In the genomic region with DNA sequence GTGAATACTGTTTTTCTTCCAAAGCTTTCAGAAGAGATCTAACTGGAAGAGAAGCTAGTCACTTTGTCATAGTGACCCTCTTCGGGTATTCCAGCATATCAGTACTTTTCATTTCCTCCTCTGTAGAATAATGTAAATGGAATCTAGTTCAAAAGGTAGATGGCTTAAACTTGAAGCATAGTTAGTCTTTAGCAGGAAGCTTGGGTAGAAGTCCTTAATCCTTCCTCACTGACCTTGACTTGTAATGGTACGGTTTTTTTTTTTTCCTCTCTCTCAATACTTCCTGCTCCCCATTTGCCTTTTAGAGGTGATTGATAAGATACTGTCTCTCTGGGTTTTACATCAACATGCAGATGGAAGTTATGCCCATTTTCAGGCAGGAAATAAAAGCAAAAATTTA, we compare ENCODE assay signal across 9 cellular contexts. TPM values are rescaled to one million over a fixed set of nuclear protein-coding genes. Genes with fewer than 3 reads are reported as not detected.
DNase-seq lines count a peak whose midpoint lies in the region; ATAC-seq and TF ChIP-seq lines count a peak whose summit lies in the region.
"Had no signal": no experiment of that assay in that cellular context is flagged by ENCODE, and none has a peak within 500 bp of the region (broad histone marks: within the 10 kb centered on the region; RNA-seq: fewer than 3 reads in every experiment).

No MANE protein-coding gene starts in this region.

- no peak for ATAC-seq in gastrocnemius medialis

- intact Hi-C loops in esophagus muscularis mucosa (cut with DNase I) = loop anchor here (5.0 kb wide), 1 partner anchor 139 kb away; the partner anchor contains the start of gene ATG14
- intact Hi-C loops in gastrocnemius medialis (cut with DNase I; ENCODE audit: low total_unique reads) = loop anchor here (1.0 to 10.0 kb wide), 5 partner anchors 29 to 578 kb away; partner anchors contain the start of gene ATG14

- WGBS in GM23248 (ENCODE audit: low coverage in 1 of 2, low lambda C conversion rate in 2 of 2, missing lambda C conversion rate in 2 of 2), 2 experiments = 98 to 99% methylated on average over 2 of the region's 2 CpGs
- WGBS in esophagus muscularis mucosa = 68% methylated on average over 2 of the region's 2 CpGs

- peak overlapping the region; percentile 87 for H3K4me2 ChIP-seq in GM23248 (ENCODE audit: unreplicated experiment)

- no peak overlapping the region for H3K27ac ChIP-seq in GM23248
- no peak overlapping the region for H3K27ac ChIP-seq in SJCRH30
- H3K27ac ChIP-seq in esophagus muscularis mucosa (replicated peaks in 1 of 4) = peak overlapping the region in 1 of 4 donors; percentile 93
- H3K27ac ChIP-seq in gastrocnemius medialis = peak overlapping the region; percentile 95 to 99 (median 98)

- TF ChIP-seq POLR2A in esophagus muscularis mucosa (IDR thresholded peaks at IDR 0.05; ENCODE audit: low read depth) (no peak), gastrocnemius medialis (IDR thresholded peaks at IDR 0.05) (no peak)

- TF ChIP-seq EP300 in esophagus muscularis mucosa (IDR thresholded peaks at IDR 0.05) = no peak

- H3K4me1 ChIP-seq in GM23248 (ENCODE audit: insufficient read depth) (peaks cover 23% of the 10 kb centered on the region), SJCRH30 (peaks cover 23% of the 10 kb centered on the region), esophagus muscularis mucosa (peaks cover 45 to 51% (median 50%) of the 10 kb centered on the region in 4 donors), gastrocnemius medialis (peaks cover 41 to 43% of the 10 kb centered on the region in 2 donors)

- TF ChIP-seq CTCF in esophagus muscularis mucosa (IDR thresholded peaks at IDR 0.05) (no peak), gastrocnemius medialis (IDR thresholded peaks at IDR 0.05 in 4 of 5, conservative IDR thresholded peaks at IDR 0.05 in 1 of 5) (no peak)

- H3K27me3 ChIP-seq in GM23248 (replicated peaks; ENCODE audit: insufficient read depth) (no peaks in the 10 kb centered on the region), SJCRH30 (no peaks in the 10 kb centered on the region), esophagus muscularis mucosa (no peaks in the 10 kb centered on the region), gastrocnemius medialis (no peaks in the 10 kb centered on the region)

- no peak for DNase-seq in GM23248
- no peak for DNase-seq in SJCRH30
- DNase-seq in esophagus muscularis mucosa (ENCODE audit: extremely low spot score) = no peak
- DNase-seq in gastrocnemius medialis = no peak
- DNase-seq in iPS-NIHi7 (ENCODE audit: extremely low spot score) = no peak
- DNase-seq in NCI-H2081 treated with DMSO at 0.1 percent for 48 hours (lab: John Stamatoyannopoulos, UW) = no peak
- no peak for DNase-seq in stimulated activated naive CD4-positive, alpha-beta T cell (lab: John Stamatoyannopoulos, UW)
- DNase-seq in stimulated activated CD4-positive, alpha-beta T cell treated with anti-CD3 and anti-CD28 coated beads, Interleukin-4, amount 100 ng/mL, for 24 hours = no peak
- DNase-seq: NCI-H1048 had no signal

- H3K36me3 ChIP-seq in GM23248 (ENCODE audit: low read depth) = no peaks in the 10 kb centered on the region
- H3K36me3 ChIP-seq in SJCRH30 = no peaks in the 10 kb centered on the region
- no peaks in the 10 kb centered on the region for H3K36me3 ChIP-seq in esophagus muscularis mucosa
- H3K36me3 ChIP-seq in gastrocnemius medialis = no peaks in the 10 kb centered on the region

- no peaks in the 10 kb centered on the region for H3K9me2 ChIP-seq in GM23248 (ENCODE audit: insufficient read depth)

- in situ Hi-C loops in GM23248 (cut with MboI) (no loop called here), gastrocnemius medialis (cut with MboI; ENCODE audit: low sequenced_read_pairs in 4 of 4) (loop anchor here in 2 of 4 donors (5.0 to 10.0 kb wide), 2 partner anchors 132 to 139 kb away; partner anchors contain the start of gene ATG14 (in 1 of the 2))

- H2AFZ ChIP-seq in GM23248 = no peak overlapping the region

- H3K9me3 ChIP-seq in GM23248 (ENCODE audit: low read depth) (no peaks in the 10 kb centered on the region), SJCRH30 (replicated peaks) (no peaks in the 10 kb centered on the region), esophagus muscularis mucosa (no peaks in the 10 kb centered on the region), gastrocnemius medialis (no peaks in the 10 kb centered on the region)

- H3K4me3 ChIP-seq in GM23248 = peak overlapping the region; percentile 94
- H3K4me3 ChIP-seq in SJCRH30 = peak overlapping the region; percentile 99
- peak overlapping the region; percentile 76 to 99 (median 96) for H3K4me3 ChIP-seq in esophagus muscularis mucosa
- H3K4me3 ChIP-seq in gastrocnemius medialis = peak overlapping the region; percentile 85 to 97 (median 94)

- no peaks in the 10 kb centered on the region; the same call in 1 of the 2 replicates for H3F3A ChIP-seq in GM23248 (ENCODE audit: insufficient read depth)

- peaks cover 9% of the 10 kb centered on the region; the same call in 1 of the 2 replicates for H4K20me1 ChIP-seq in GM23248 (ENCODE audit: insufficient read depth)

- H3K9ac ChIP-seq in GM23248 = no peak overlapping the region

- H3K79me2 ChIP-seq in GM23248 (ENCODE audit: insufficient read depth) = peaks cover 61% of the 10 kb centered on the region

RNA-seq across cellular contexts. Expression of gene FBXO34, which starts 1.7 kb away (rescaled TPM):
- 8.9 and 10.5 TPM in 2 replicates for total RNA-seq in GM23248 (2014; rRNA removed; shearing (Covaris generic))
- 10.2 and 10.9 TPM in 2 replicates for polyA plus RNA-seq in GM23248 (2016; fragmentation: Nextera tagmentation; extraction: Ambion mirVana)
- total RNA-seq in SJCRH30 (2014; rRNA removed; shearing (Covaris generic)) = 18.1 and 19.6 TPM in 2 replicates
- total RNA-seq in esophagus muscularis mucosa (10 to 100 TPM; 16.2 to 22.0 (median 20.4) TPM), gastrocnemius medialis (10 to 100 TPM; 26.2 to 55.9 (median 40.7) TPM)

Comparison
In these comparisons a context has a peak if more than half of its experiments do, and no peak if none do; other contexts are left out.
1. H3K27ac ChIP-seq: peak in gastrocnemius medialis (4 of 4); none in GM23248 (single experiment) and SJCRH30 (single experiment).
2. Peak in every context shown above with its lines, with median percentiles within 50 percentile points of each other: H3K4me3 ChIP-seq.